ENCODE assay signal across 1 cellular context in genomic region chr16:78961464-78961863, GRCh38.
TF ChIP-seq lines count a peak whose summit lies in the region.

No MANE protein-coding gene starts in this region.

TF ChIP-seq in GM12878, 131 proteins besides CTCF, POLR2A, EP300 and RAD21 (continued from another document and continues in another):
- TF ChIP-seq ZBTB33 (IDR thresholded peaks at IDR 0.05) (no peak), MAX (IDR thresholded peaks at IDR 0.05; ENCODE audit: low read depth, low read length) (no peak), IRF4 (IDR thresholded peaks at IDR 0.05; ENCODE audit: low read depth, low read length) (0 out of 2 replicates have a peak, but pooled peaks have one; percentile 36), ATF2 (IDR thresholded peaks at IDR 0.05; ENCODE audit: low read length) (peak; percentile 77; the same call in 1 of the 2 replicates), BMI1 (IDR thresholded peaks at IDR 0.05; ENCODE audit: borderline replicate concordance) (peak; percentile 41; the same call in 1 of the 2 replicates), CUX1 (IDR thresholded peaks at IDR 0.05; ENCODE audit: insufficient replicate concordance, low read depth, low read length) (no peak), MEF2B (IDR thresholded peaks at IDR 0.05; ENCODE audit: partially characterized antibody, poor library complexity, severe bottlenecking) (peak; percentile 81), MEF2A (IDR thresholded peaks at IDR 0.05; ENCODE audit: insufficient read depth, low read depth, low read length) (peak; percentile 82), ATF7 (IDR thresholded peaks at IDR 0.05; ENCODE audit: low read depth) (0 out of 2 replicates have a peak, but pooled peaks have one; percentile 12), PML (IDR thresholded peaks at IDR 0.05; ENCODE audit: low read length) (no peak), WRNIP1 (IDR thresholded peaks at IDR 0.05; ENCODE audit: borderline replicate concordance, low read depth, low read length) (no peak), KLF5 (IDR thresholded peaks at IDR 0.05; ENCODE audit: partially characterized antibody) (no peak), SIX5 (IDR thresholded peaks at IDR 0.05; ENCODE audit: low read depth, low read length, severe bottlenecking) (no peak), JUNB (IDR thresholded peaks at IDR 0.05) (peak; percentile 31), GATAD2B (conservative IDR thresholded peaks at IDR 0.05; ENCODE audit: low read depth) (no peak), E2F4 (IDR thresholded peaks at IDR 0.05; ENCODE audit: low read depth, low read length) (no peak), ETV6 (conservative IDR thresholded peaks at IDR 0.05 in 1 of 2, IDR thresholded peaks at IDR 0.05 in 1 of 2; ENCODE audit: borderline replicate concordance in 1 of 2, low read depth in 1 of 2) (no peak), MYB (IDR thresholded peaks at IDR 0.05; ENCODE audit: borderline replicate concordance, low read depth, low read length) (no peak), NRF1 (conservative IDR thresholded peaks at IDR 0.05; ENCODE audit: low read depth, low read length) (no peak), KDM1A (IDR thresholded peaks at IDR 0.05; ENCODE audit: borderline replicate concordance) (no peak), NKRF (conservative IDR thresholded peaks at IDR 0.05) (no peak), SREBF2 (IDR thresholded peaks at IDR 0.05; ENCODE audit: low read length) (no peak), CBX3 (IDR thresholded peaks at IDR 0.05; ENCODE audit: borderline replicate concordance, low read depth) (no peak), ZNF207 (IDR thresholded peaks at IDR 0.05; ENCODE audit: borderline replicate concordance) (no peak), ZNF592 (IDR thresholded peaks at IDR 0.05) (no peak), ASH2L (IDR thresholded peaks at IDR 0.05; ENCODE audit: borderline replicate concordance, low read depth) (no peak), BRCA1 (IDR thresholded peaks at IDR 0.05; ENCODE audit: low read depth, low read length) (no peak), GABPA (IDR thresholded peaks at IDR 0.05; ENCODE audit: low read depth) (no peak)
- TF ChIP-seq, protein P1, sequence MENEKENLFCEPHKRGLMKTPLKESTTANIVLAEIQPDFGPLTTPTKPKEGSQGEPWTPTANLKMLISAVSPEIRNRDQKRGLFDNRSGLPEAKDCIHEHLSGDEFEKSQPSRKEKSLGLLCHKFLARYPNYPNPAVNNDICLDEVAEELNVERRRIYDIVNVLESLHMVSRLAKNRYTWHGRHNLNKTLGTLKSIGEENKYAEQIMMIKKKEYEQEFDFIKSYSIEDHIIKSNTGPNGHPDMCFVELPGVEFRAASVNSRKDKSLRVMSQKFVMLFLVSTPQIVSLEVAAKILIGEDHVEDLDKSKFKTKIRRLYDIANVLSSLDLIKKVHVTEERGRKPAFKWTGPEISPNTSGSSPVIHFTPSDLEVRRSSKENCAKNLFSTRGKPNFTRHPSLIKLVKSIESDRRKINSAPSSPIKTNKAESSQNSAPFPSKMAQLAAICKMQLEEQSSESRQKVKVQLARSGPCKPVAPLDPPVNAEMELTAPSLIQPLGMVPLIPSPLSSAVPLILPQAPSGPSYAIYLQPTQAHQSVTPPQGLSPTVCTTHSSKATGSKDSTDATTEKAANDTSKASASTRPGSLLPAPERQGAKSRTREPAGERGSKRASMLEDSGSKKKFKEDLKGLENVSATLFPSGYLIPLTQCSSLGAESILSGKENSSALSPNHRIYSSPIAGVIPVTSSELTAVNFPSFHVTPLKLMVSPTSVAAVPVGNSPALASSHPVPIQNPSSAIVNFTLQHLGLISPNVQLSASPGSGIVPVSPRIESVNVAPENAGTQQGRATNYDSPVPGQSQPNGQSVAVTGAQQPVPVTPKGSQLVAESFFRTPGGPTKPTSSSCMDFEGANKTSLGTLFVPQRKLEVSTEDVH (IDR thresholded peaks at IDR 0.05; ENCODE audit: low read depth, partially characterized antibody), result no peak
- TF ChIP-seq, protein P2, sequence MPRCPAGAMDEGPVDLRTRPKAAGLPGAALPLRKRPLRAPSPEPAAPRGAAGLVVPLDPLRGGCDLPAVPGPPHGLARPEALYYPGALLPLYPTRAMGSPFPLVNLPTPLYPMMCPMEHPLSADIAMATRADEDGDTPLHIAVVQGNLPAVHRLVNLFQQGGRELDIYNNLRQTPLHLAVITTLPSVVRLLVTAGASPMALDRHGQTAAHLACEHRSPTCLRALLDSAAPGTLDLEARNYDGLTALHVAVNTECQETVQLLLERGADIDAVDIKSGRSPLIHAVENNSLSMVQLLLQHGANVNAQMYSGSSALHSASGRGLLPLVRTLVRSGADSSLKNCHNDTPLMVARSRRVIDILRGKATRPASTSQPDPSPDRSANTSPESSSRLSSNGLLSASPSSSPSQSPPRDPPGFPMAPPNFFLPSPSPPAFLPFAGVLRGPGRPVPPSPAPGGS (IDR thresholded peaks at IDR 0.05; ENCODE audit: borderline replicate concordance, insufficient read depth, low read depth, low read length, poor library complexity, severe bottlenecking), result no peak
